In the genomic region with DNA sequence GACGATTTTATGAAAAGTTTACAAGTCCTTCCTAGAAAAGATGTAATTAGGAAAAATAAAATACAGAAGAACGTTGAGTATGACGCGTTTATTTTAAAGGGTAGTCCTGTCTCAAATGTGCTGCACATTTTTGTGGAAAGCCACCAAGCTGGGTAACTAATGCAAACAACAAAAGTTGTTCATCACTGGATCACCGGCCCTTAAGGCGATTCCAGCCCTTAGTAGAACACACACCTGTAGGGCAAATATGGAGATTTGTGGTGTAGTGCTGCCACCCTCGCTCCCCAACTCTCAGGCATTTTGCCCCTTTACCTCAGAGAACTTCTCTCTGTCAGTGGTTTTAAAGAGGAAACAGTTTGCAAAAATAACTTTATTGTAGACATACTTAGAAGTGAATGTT, we compare ENCODE assay signal across 8 cellular contexts. TPM values are rescaled to one million over a fixed set of nuclear protein-coding genes. Genes with fewer than 3 reads are reported as not detected.
DNase-seq lines count a peak whose midpoint lies in the region; ATAC-seq, FAIRE-seq and TF ChIP-seq lines count a peak whose summit lies in the region.

No MANE protein-coding gene starts in this region.

- H3K36me3 ChIP-seq in SJCRH30 = peaks cover 9% of the 10 kb centered on the region; the same call in 1 of the 2 replicates
- H3K36me3 ChIP-seq in gastrocnemius medialis = no peaks in the 10 kb centered on the region

- no peak for DNase-seq in GM19239 (ENCODE audit: insufficient read length, low spot score)
- DNase-seq in SJCRH30 = no peak
- no peak for DNase-seq in fibroblast of pulmonary artery (ENCODE audit: low read depth)
- no peak for DNase-seq in gastrocnemius medialis
- DNase-seq in NCI-H446 (lab: John Stamatoyannopoulos, UW) = no peak
- DNase-seq in stimulated activated CD4-positive, alpha-beta T cell treated with anti-CD3 and anti-CD28 coated beads, Interleukin-12 subunit alpha, Interleukin-12 subunit beta, amount 100 ng/mL, for 4 hours = no peak
- no peak for DNase-seq in mesenteric fat pad (ENCODE audit: low spot score)
- no peak for DNase-seq in GM13977 (ENCODE audit: low spot score)

- peak; percentile 4 for FAIRE-seq in GM19239 (lab: Jason Lieb, UNC)

- no peak for ATAC-seq in gastrocnemius medialis

- TF ChIP-seq CTCF in fibroblast of pulmonary artery (IDR thresholded peaks at IDR 0.05; ENCODE audit: low read length, missing control alignments) = no peak
- TF ChIP-seq CTCF in gastrocnemius medialis (IDR thresholded peaks at IDR 0.05 in 4 of 5, conservative IDR thresholded peaks at IDR 0.05 in 1 of 5) = no peak
- no peak for TF ChIP-seq CTCF in GM13977 (IDR thresholded peaks at IDR 0.05; ENCODE audit: extremely low read depth, insufficient read depth, missing control alignments)

- H3K27me3 ChIP-seq in SJCRH30 (no peaks in the 10 kb centered on the region), gastrocnemius medialis (peaks cover 0 to 4% (median 0%) of the 10 kb centered on the region in 3 donors)

- TF ChIP-seq POLR2A in gastrocnemius medialis (IDR thresholded peaks at IDR 0.05) = no peak

- H3K4me1 ChIP-seq in SJCRH30 = peaks cover 10% of the 10 kb centered on the region
- peaks cover 3 to 10% of the 10 kb centered on the region in 2 donors for H3K4me1 ChIP-seq in gastrocnemius medialis

- intact Hi-C loops in gastrocnemius medialis (cut with DNase I; ENCODE audit: low total_unique reads) = loop anchor here (10.0 kb wide), 2 partner anchors 208 to 1122 kb away; no protein-coding TSS in a partner anchor

- in situ Hi-C loops in gastrocnemius medialis (cut with MboI; ENCODE audit: low sequenced_read_pairs in 4 of 4) (no loop called here), GM13977 (cut with MboI; ENCODE audit: low pct_unique_long_range_greater_than_20kb, low sequenced_read_pairs, unreplicated experiment) (loop anchor here (25.0 kb wide), 1 partner anchor 221 kb away; no protein-coding TSS in a partner anchor)

- H3K4me3 ChIP-seq in SJCRH30 (peak overlapping the region; percentile 87), fibroblast of pulmonary artery (replicated peaks; ENCODE audit: low read depth, low read length) (peak overlapping the region; percentile 62), gastrocnemius medialis (peak overlapping the region in 3 of 4 donors; percentile 72 to 76 (median 72))

- no peak overlapping the region for H3K27ac ChIP-seq in SJCRH30
- H3K27ac ChIP-seq in gastrocnemius medialis = peak overlapping the region in 2 of 4 donors; percentile 83 to 85

- H3K9me3 ChIP-seq in SJCRH30 (replicated peaks) = no peaks in the 10 kb centered on the region
- H3K9me3 ChIP-seq in gastrocnemius medialis = no peaks in the 10 kb centered on the region

RNA-seq across cellular contexts. Expression of a gene that starts 1.9 kb away (rescaled TPM):
- total RNA-seq in SJCRH30 (2014; rRNA removed; shearing (Covaris generic)) = 26.1 and 26.3 TPM in 2 replicates
- total RNA-seq in gastrocnemius medialis = 10 to 100 TPM in 1 of 4 donors, 1 to 10 TPM in 3; 6.7 to 16.8 (median 8.0) TPM
- total RNA-seq in mesenteric fat pad = 19.2 TPM
